ENCODE assay signal across 8 cellular contexts in genomic region chr17:73311781-73312641, GRCh38. TPM values are rescaled to one million over a fixed set of nuclear protein-coding genes. Genes with fewer than 3 reads are reported as not detected.
DNase-seq lines count a peak whose midpoint lies in the region; ATAC-seq and TF ChIP-seq lines count a peak whose summit lies in the region.

Gene CDC42EP4, minus strand, starts transcription at chr17:73312001. Its CDS starts 25,501 bp downstream, at chr17:73286500.

- H3K9me2 ChIP-seq in MM.1S (replicated peaks; ENCODE audit: insufficient read depth, low read length) = no peaks in the 10 kb centered on the region
- H3K9me2 ChIP-seq in SK-N-SH = no peaks in the 10 kb centered on the region

- peaks cover 4% of the 10 kb centered on the region; the same call in 1 of the 2 replicates for H3K4me1 ChIP-seq in MM.1S (ENCODE audit: low read length)
- peaks cover 30 to 35% of the 10 kb centered on the region in 2 experiments; a peak in 3 of 4 replicates for H3K4me1 ChIP-seq in SK-N-SH (ENCODE audit: control insufficient read depth in 1 of 2, insufficient read depth in 2 of 2, low read depth in 1 of 2, low read length in 1 of 2)

- POLR2A ChIA-PET in SK-N-SH (lab: Yijun Ruan, JAX) = interaction anchor here (0.5 to 3.7 kb wide), 9 partner anchors 14 to 79 kb away, joined by 3 to 30 read pairs (median 5); a partner anchor contains a TSS

- H2AFZ ChIP-seq in MM.1S (ENCODE audit: low read length) (peak within 1 kb of the TSS; percentile 96), SK-N-SH (ENCODE audit: low read depth) (peak within 1 kb of the TSS; percentile 88)

- H3K9me3 Mint-ChIP-seq in activated naive CD4-positive, alpha-beta T cell treated with anti-CD3 and anti-CD28 coated beads, Interleukin-2, amount 50 U/mL, for 72 hours = no peaks in the 10 kb centered on the region

- TF ChIP-seq CTCF in MM.1S (IDR thresholded peaks at IDR 0.05; ENCODE audit: low read length) (no peak), SK-N-SH (IDR thresholded peaks at IDR 0.05) (no peak; the same call in 1 of the 2 replicates)

- H3F3A ChIP-seq in MM.1S (ENCODE audit: insufficient read depth, low read length) (peaks cover 5% of the 10 kb centered on the region; the same call in 1 of the 2 replicates), SK-N-SH (replicated peaks; ENCODE audit: insufficient read depth) (peaks cover 21% of the 10 kb centered on the region)

- CTCF ChIA-PET in SK-N-SH (lab: Yijun Ruan, JAX) = interaction anchor here (0.7 to 5.9 kb wide), 30 partner anchors 10 to 120 kb away, joined by 3 to 154 read pairs (median 8); partner anchors contain the start of genes COG1 and CPSF4L

- H3K9ac ChIP-seq in MM.1S (ENCODE audit: low read length) = peak within 1 kb of the TSS; percentile 74
- peak within 1 kb of the TSS; percentile 98 for H3K9ac ChIP-seq in SK-N-SH

- no peaks in the 10 kb centered on the region for H3K36me3 Mint-ChIP-seq in activated naive CD4-positive, alpha-beta T cell treated with anti-CD3 and anti-CD28 coated beads, Interleukin-2, amount 50 U/mL, for 72 hours

- 10% methylated on average over 29 of the region's 71 CpGs for WGBS in SK-N-SH (ENCODE audit: low lambda C conversion rate)

- no peak within 1 kb of the TSS for H3K27ac Mint-ChIP-seq in activated naive CD4-positive, alpha-beta T cell treated with anti-CD3 and anti-CD28 coated beads, Interleukin-2, amount 50 U/mL, for 72 hours

- H3K9me3 ChIP-seq in MM.1S (replicated peaks; ENCODE audit: insufficient read depth, low read length) (no peaks in the 10 kb centered on the region), SK-N-SH (no peaks in the 10 kb centered on the region)

- 0 out of 4 replicates have a peak, but pooled peaks of 1 of the 2 experiments have one; percentile 21 for TF ChIP-seq EP300 in SK-N-SH (IDR thresholded peaks at IDR 0.05; ENCODE audit: borderline replicate concordance in 1 of 2, low read depth in 1 of 2, low read length in 1 of 2)

- H4K20me1 ChIP-seq in MM.1S (ENCODE audit: insufficient read depth, low read length) (no peaks in the 10 kb centered on the region), SK-N-SH (ENCODE audit: insufficient read depth) (no peaks in the 10 kb centered on the region)

- H3K4me2 ChIP-seq in MM.1S (ENCODE audit: low read depth, low read length) (peak within 1 kb of the TSS; percentile 85), SK-N-SH (peak within 1 kb of the TSS; percentile 98)

- H3K79me2 ChIP-seq in MM.1S (ENCODE audit: low read length) = peaks cover 9% of the 10 kb centered on the region
- H3K79me2 ChIP-seq in SK-N-SH (ENCODE audit: insufficient read depth) = peaks cover 42% of the 10 kb centered on the region

- peak; percentile 94 to 96 for ATAC-seq in activated naive CD4-positive, alpha-beta T cell treated with anti-CD3 and anti-CD28 coated beads, Interleukin-2, amount 50 U/mL, for 72 hours

- DNase-seq in G401 (ENCODE audit: low spot score) (peak; percentile 94), H7 (peak; percentile 98), MM.1S (peak; percentile 89), SK-N-SH (peak; percentile 98), globus pallidus (ENCODE audit: low spot score) (peak; percentile 95), nucleus accumbens (lab: John Stamatoyannopoulos, UW) (peak; percentile 50 to 97 (median 90)), substantia nigra (lab: John Stamatoyannopoulos, UW) (peak; percentile 56 to 98 (median 92))
- peak; percentile 85 to 87 for DNase-seq in activated naive CD4-positive, alpha-beta T cell treated with anti-CD3 and anti-CD28 coated beads, Interleukin-2, amount 50 U/mL, for 72 hours (ENCODE audit: low spot score in 2 of 2)

- H3K4me3 ChIP-seq in H7 (ENCODE audit: insufficient read depth, low read depth, low read length) = peak within 1 kb of the TSS; percentile 92
- H3K4me3 ChIP-seq in MM.1S (ENCODE audit: low read length) = peak within 1 kb of the TSS; percentile 88
- H3K4me3 ChIP-seq in SK-N-SH (ENCODE audit: low read depth in 2 of 2, low read length in 1 of 2) = peak within 1 kb of the TSS; percentile 86 to 99

- in situ Hi-C loops in G401 (cut with HindIII; ENCODE audit: low sequenced_read_pairs) = no loop called here

- peak within 1 kb of the TSS; percentile 32; the same call in 1 of the 2 replicates for H3K27ac ChIP-seq in MM.1S (ENCODE audit: low read length)
- peak within 1 kb of the TSS; percentile 93 to 96 for H3K27ac ChIP-seq in SK-N-SH (ENCODE audit: low read depth in 2 of 2, low read length in 1 of 2)
- H3K27ac ChIP-seq in substantia nigra (ENCODE audit: low read depth, low read length, poor library complexity, severe bottlenecking) = peak within 1 kb of the TSS; percentile 84

- no peaks in the 10 kb centered on the region for H3K27me3 ChIP-seq in H7 (ENCODE audit: control insufficient read depth, insufficient read depth, low read length)
- H3K27me3 ChIP-seq in MM.1S (replicated peaks; ENCODE audit: insufficient read depth, low read length) = peaks cover 6% of the 10 kb centered on the region; the same call in 1 of the 2 replicates
- no peaks in the 10 kb centered on the region for H3K27me3 ChIP-seq in SK-N-SH (ENCODE audit: insufficient read depth)

- no peak; the same call in 1 of the 2 replicates for TF ChIP-seq RAD21 in SK-N-SH (IDR thresholded peaks at IDR 0.05; ENCODE audit: low read length)

- H3K36me3 ChIP-seq in H7 (replicated peaks; ENCODE audit: control insufficient read depth, insufficient read depth, low read length) (no peaks in the 10 kb centered on the region), MM.1S (replicated peaks; ENCODE audit: insufficient read depth, low read length) (no peaks in the 10 kb centered on the region), SK-N-SH (replicated peaks in 1 of 2; ENCODE audit: control insufficient read depth in 1 of 2, insufficient read depth in 2 of 2, low read length in 1 of 2) (peaks cover 0 to 4% of the 10 kb centered on the region in 2 experiments)

TF ChIP-seq in SK-N-SH, 30 proteins besides CTCF, POLR2A, EP300 and RAD21 (continues in another document):
- peak; percentile 91 for TF ChIP-seq SIN3A (IDR thresholded peaks at IDR 0.05; ENCODE audit: borderline replicate concordance, low read depth, low read length)
- peak; percentile 79 for TF ChIP-seq TAF1 (IDR thresholded peaks at IDR 0.05; ENCODE audit: borderline replicate concordance, low read depth, low read length)
- peak; percentile 66; the same call in 1 of the 2 replicates for TF ChIP-seq MXI1 (IDR thresholded peaks at IDR 0.05; ENCODE audit: low read depth, low read length)
- TF ChIP-seq CHD2 (IDR thresholded peaks at IDR 0.05; ENCODE audit: low read length, partially characterized antibody) = peak; percentile 10
- TF ChIP-seq FOXM1 (IDR thresholded peaks at IDR 0.05; ENCODE audit: low read depth) = no peak
- TF ChIP-seq NRF1 (IDR thresholded peaks at IDR 0.05; ENCODE audit: low read depth, low read length) = peak; percentile 98
- TF ChIP-seq FOXJ3 (CRISPR knock-in tag; IDR thresholded peaks at IDR 0.05) = no peak; the same call in 1 of the 2 replicates
- TF ChIP-seq FOSL2 (IDR thresholded peaks at IDR 0.05; ENCODE audit: borderline replicate concordance, low read depth) = no peak
- TF ChIP-seq JUND (IDR thresholded peaks at IDR 0.05) = no peak
- peak; percentile 78 for TF ChIP-seq RFX5 (IDR thresholded peaks at IDR 0.05; ENCODE audit: low read length)
- TF ChIP-seq USF1 (IDR thresholded peaks at IDR 0.05; ENCODE audit: borderline replicate concordance, low read depth) = peak; percentile 16; the same call in 1 of the 2 replicates
- TF ChIP-seq EZH2phosphoT487 (IDR thresholded peaks at IDR 0.05; ENCODE audit: borderline replicate concordance, low read depth) = no peak
- TF ChIP-seq GABPA (IDR thresholded peaks at IDR 0.05; ENCODE audit: low read depth) = peak; percentile 11; the same call in 1 of the 2 replicates
- no peak for TF ChIP-seq MEF2A (IDR thresholded peaks at IDR 0.05; ENCODE audit: borderline replicate concordance, low read depth)
- no peak for TF ChIP-seq TEAD4 (IDR thresholded peaks at IDR 0.05; ENCODE audit: borderline replicate concordance, insufficient read depth)
- no peak for TF ChIP-seq REST (IDR thresholded peaks at IDR 0.05; ENCODE audit: low read depth, low read length)

RNA-seq across cellular contexts. Expression of gene CDC42EP4, which starts in this region (rescaled TPM):
- 66.1 and 79.4 TPM in 2 replicates for total RNA-seq in G401 (2014; rRNA removed; shearing (Covaris generic))
- 30.7 and 32.7 TPM in 2 replicates for total RNA-seq in H7 (2014; rRNA removed; shearing (Covaris generic))
- polyA plus RNA-seq in SK-N-SH (2012; rRNA removed) = 23.7 and 28.3 TPM in 2 replicates
- polyA plus RNA-seq in SK-N-SH (2012; cell fraction: cytosol; rRNA removed) = 16.3 and 24.6 TPM in 2 replicates
- polyA plus RNA-seq in SK-N-SH (2012; cell fraction: nucleus; rRNA removed) = 15.8 and 17.1 TPM in 2 replicates
- 1 to 10 TPM; 1.1 to 1.8 TPM for total RNA-seq in activated naive CD4-positive, alpha-beta T cell treated with anti-CD3 and anti-CD28 coated beads, Interleukin-2, amount 50 U/mL, for 72 hours

Comparison
In these comparisons a context has a peak if more than half of its experiments do, and no peak if none do; other contexts are left out.
1. Peak in every context shown above with its lines: DNase-seq, ATAC-seq, H3K4me3 ChIP-seq and H3K27ac ChIP-seq.
2. RNA of gene CDC42EP4 (total RNA-seq): 66.1 to 79.4 TPM in G401 and 30.7 to 32.7 TPM in H7; 1.1 to 1.8 TPM in activated naive CD4-positive, alpha-beta T cell treated with anti-CD3 and anti-CD28 coated beads, Interleukin-2, amount 50 U/mL, for 72 hours; every median in the first group is over 10 times any median in the second.
3. H3K27ac ChIP-seq: peak in every context shown above with its lines; median percentile 94 in SK-N-SH; 84 in substantia nigra; 32 in MM.1S.